Comparison of ENCODE assay signal across 1 cellular context in the genomic region with DNA sequence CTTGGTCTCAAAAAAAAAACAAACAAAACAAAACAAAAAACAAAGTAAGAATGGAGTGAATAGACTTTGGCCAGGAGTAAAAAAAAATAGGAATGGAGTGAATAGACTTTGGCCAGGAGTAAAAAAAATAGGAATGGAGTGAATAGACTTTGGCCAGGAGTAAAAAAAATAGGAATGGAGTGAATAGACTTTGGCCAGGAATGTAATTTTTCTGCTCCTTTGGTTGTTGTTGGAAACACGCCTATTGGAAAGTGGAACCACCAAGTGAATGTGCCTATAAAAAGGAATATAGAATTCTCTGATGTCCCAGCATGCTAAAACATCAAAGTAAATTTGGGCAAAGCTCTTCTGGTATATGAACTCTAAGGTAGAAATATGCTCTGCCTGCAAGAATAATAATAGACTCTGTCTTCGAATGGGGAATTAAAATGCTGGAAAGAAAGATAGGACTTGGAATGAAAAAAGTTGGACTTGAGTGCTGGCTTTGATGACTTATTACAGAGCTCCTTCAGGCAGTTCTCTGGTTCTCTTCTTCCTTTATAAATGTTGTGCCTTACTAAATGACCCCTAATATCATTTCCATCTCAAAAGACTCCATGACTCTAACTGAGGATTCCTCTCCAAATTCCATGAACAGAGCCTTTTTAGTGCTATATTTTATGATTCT.
TF ChIP-seq lines count a peak whose summit lies in the region.

No MANE protein-coding gene starts in this region.

TF ChIP-seq in HepG2, 621 proteins besides CTCF, POLR2A, EP300 and RAD21:
- peak; percentile 81; the same call in 1 of the 2 replicates for TF ChIP-seq ZKSCAN5 (CRISPR knock-in tag; IDR thresholded peaks at IDR 0.05)
- TF ChIP-seq SNAPC2 (CRISPR knock-in tag; IDR thresholded peaks at IDR 0.05), result no peak
